1 cellular context compared by ENCODE assay signal in genomic region chr2:217077841-217078407, GRCh38.
A peak's percentile ranks its signal among the peaks of the same experiment; 100 is the strongest.
TF ChIP-seq lines count a peak whose summit lies in the region.

No MANE protein-coding gene starts in this region.

TF ChIP-seq in K562, 482 proteins besides CTCF, POLR2A, EP300 and RAD21 (continued from another document and continues in another):
- TF ChIP-seq GTF3C2 (IDR thresholded peaks at IDR 0.05; ENCODE audit: borderline replicate concordance, extremely low read depth, insufficient read length) (no peak), TCFL5 (CRISPR knock-in tag; conservative IDR thresholded peaks at IDR 0.05) (no peak), DMBX1 (CRISPR knock-in tag; IDR thresholded peaks at IDR 0.05; ENCODE audit: borderline replicate concordance) (0 out of 2 replicates have a peak, but pooled peaks have one; percentile 58), SMARCB1 (IDR thresholded peaks at IDR 0.05; ENCODE audit: insufficient read length, low read depth) (no peak), ZNF140 (CRISPR knock-in tag; IDR thresholded peaks at IDR 0.05) (no peak), EP400 (IDR thresholded peaks at IDR 0.05) (no peak), JUND (IDR thresholded peaks at IDR 0.05; ENCODE audit: borderline replicate concordance, low read depth, low read length) (no peak), JUND (tag; IDR thresholded peaks at IDR 0.05; ENCODE audit: borderline replicate concordance, low read depth, low read length) (peak; percentile 12; the same call in 1 of the 3 replicates), CXXC5 (CRISPR knock-in tag; IDR thresholded peaks at IDR 0.05) (peak; percentile 27; the same call in 1 of the 2 replicates), ZBTB49 (CRISPR knock-in tag; IDR thresholded peaks at IDR 0.05; ENCODE audit: borderline replicate concordance) (no peak), MEF2A (IDR thresholded peaks at IDR 0.05; ENCODE audit: control insufficient read depth, low read depth, low read length) (no peak), TAF7 (tag; IDR thresholded peaks at IDR 0.05) (no peak), ZNF253 (CRISPR knock-in tag; conservative IDR thresholded peaks at IDR 0.05) (no peak), ZNF518B (CRISPR knock-in tag; IDR thresholded peaks at IDR 0.05) (no peak), SMAD2 (IDR thresholded peaks at IDR 0.05; ENCODE audit: low read depth, low read length) (no peak), ZNF778 (CRISPR knock-in tag; IDR thresholded peaks at IDR 0.05) (no peak), TCF7L2 (IDR thresholded peaks at IDR 0.05; ENCODE audit: low read depth, low read length) (no peak), AFF4 (CRISPR knock-in tag; IDR thresholded peaks at IDR 0.05) (no peak), PCBP1 (IDR thresholded peaks at IDR 0.05; ENCODE audit: low read depth, low read length, poor library complexity, severe bottlenecking) (no peak), TSC22D4 (tag; IDR thresholded peaks at IDR 0.05) (no peak), ZNF77 (CRISPR knock-in tag; IDR thresholded peaks at IDR 0.05) (no peak), GMEB1 (CRISPR knock-in tag; IDR thresholded peaks at IDR 0.05) (no peak), GTF2B (IDR thresholded peaks at IDR 0.05; ENCODE audit: extremely low read depth, insufficient read length) (no peak), FOSL1 (tag; conservative IDR thresholded peaks at IDR 0.05) (peak; percentile 76), PTTG1 (tag; IDR thresholded peaks at IDR 0.05; ENCODE audit: low read depth) (no peak), ARID1B (IDR thresholded peaks at IDR 0.05) (peak; percentile 97), ZFPM2 (CRISPR knock-in tag; IDR thresholded peaks at IDR 0.05) (no peak), THRA (IDR thresholded peaks at IDR 0.05) (no peak), STAT6 (CRISPR knock-in tag; IDR thresholded peaks at IDR 0.05) (no peak), ZNF512 (tag; IDR thresholded peaks at IDR 0.05) (no peak), HMGXB4 (CRISPR knock-in tag; IDR thresholded peaks at IDR 0.05) (no peak)
